2 cellular contexts compared by ENCODE assay signal in genomic region chr22:28793976-28794584, GRCh38.
TF ChIP-seq lines count a peak whose summit lies in the region.

No MANE protein-coding gene starts in this region.

TF ChIP-seq in WTC11, 78 proteins besides CTCF, POLR2A, EP300 and RAD21:
- TF ChIP-seq, protein P1, sequence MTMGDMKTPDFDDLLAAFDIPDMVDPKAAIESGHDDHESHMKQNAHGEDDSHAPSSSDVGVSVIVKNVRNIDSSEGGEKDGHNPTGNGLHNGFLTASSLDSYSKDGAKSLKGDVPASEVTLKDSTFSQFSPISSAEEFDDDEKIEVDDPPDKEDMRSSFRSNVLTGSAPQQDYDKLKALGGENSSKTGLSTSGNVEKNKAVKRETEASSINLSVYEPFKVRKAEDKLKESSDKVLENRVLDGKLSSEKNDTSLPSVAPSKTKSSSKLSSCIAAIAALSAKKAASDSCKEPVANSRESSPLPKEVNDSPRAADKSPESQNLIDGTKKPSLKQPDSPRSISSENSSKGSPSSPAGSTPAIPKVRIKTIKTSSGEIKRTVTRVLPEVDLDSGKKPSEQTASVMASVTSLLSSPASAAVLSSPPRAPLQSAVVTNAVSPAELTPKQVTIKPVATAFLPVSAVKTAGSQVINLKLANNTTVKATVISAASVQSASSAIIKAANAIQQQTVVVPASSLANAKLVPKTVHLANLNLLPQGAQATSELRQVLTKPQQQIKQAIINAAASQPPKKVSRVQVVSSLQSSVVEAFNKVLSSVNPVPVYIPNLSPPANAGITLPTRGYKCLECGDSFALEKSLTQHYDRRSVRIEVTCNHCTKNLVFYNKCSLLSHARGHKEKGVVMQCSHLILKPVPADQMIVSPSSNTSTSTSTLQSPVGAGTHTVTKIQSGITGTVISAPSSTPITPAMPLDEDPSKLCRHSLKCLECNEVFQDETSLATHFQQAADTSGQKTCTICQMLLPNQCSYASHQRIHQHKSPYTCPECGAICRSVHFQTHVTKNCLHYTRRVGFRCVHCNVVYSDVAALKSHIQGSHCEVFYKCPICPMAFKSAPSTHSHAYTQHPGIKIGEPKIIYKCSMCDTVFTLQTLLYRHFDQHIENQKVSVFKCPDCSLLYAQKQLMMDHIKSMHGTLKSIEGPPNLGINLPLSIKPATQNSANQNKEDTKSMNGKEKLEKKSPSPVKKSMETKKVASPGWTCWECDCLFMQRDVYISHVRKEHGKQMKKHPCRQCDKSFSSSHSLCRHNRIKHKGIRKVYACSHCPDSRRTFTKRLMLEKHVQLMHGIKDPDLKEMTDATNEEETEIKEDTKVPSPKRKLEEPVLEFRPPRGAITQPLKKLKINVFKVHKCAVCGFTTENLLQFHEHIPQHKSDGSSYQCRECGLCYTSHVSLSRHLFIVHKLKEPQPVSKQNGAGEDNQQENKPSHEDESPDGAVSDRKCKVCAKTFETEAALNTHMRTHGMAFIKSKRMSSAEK (CRISPR knock-in tag; IDR thresholded peaks at IDR 0.05; ENCODE audit: borderline replicate concordance): 0 out of 2 replicates have a peak, but pooled peaks have one; percentile 19
- TF ChIP-seq AFF4 (CRISPR knock-in tag; IDR thresholded peaks at IDR 0.05; ENCODE audit: borderline replicate concordance): no peak

TF ChIP-seq in liver, 16 proteins besides CTCF, POLR2A, EP300 and RAD21:
- TF ChIP-seq JUND (IDR thresholded peaks at IDR 0.05): peak in 1 of 2 donors; percentile 41
- no peak for TF ChIP-seq ZBTB33 (IDR thresholded peaks at IDR 0.05)
